In the genomic region with DNA sequence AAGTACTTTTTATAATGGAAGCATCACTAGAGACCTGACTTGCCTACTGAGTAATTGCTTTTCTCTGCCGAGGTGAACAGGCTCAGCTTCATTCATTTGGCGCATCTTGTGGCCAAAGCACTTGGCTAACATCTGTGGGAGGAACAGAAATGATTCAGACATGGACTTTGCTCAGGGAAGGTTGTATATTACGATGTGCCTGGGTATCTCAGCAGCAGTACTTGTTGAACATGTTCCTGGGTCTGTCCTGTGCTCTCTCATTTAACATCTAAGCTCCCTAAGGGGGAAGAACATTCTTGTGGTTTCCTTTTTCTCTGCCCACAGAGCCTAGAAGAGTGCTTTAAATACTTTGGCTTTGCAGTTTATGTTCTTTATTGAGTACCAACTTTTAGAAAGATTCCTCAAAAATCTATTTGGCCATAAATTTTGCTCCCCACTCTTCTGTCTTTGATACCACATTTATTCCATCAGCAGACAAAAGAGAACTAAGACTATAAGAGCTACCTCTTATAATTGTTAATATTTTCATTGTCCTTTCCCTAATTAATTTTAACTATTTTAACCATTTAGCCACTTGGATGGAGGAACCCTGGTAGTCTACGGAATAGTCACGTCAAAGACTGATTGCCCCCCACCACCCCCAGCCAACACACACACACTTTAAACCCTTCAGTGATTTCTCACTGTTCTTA, we compare ENCODE assay signal across 7 cellular contexts.
DNase-seq lines count a peak whose midpoint lies in the region; ATAC-seq, FAIRE-seq and TF ChIP-seq lines count a peak whose summit lies in the region.

No MANE protein-coding gene starts in this region.

- POLR2A ChIA-PET in activated CD8-positive, alpha-beta T cell treated with anti-CD3 and anti-CD28 coated beads, Interleukin-2, amount 10 ng/mL, durations not matched to agents 7 days and 5 days (lab: Charles Lee): interaction anchor here (1.2 kb wide), 1 partner anchor 8 kb away, joined by 3 read pairs; no protein-coding TSS in a partner anchor

- DNase-seq in activated CD8-positive, alpha-beta T cell treated with anti-CD3 and anti-CD28 coated beads, Interleukin-2, amount 10 ng/mL, durations not matched to agents 7 days and 5 days: no peak
- peak; percentile 97 for DNase-seq in renal cortical epithelial cell (ENCODE audit: low read depth)
- DNase-seq in GM12891 (ENCODE audit: insufficient read length, low spot score): no peak
- DNase-seq in COR-L47 (lab: John Stamatoyannopoulos, UW): no peak
- no peak for DNase-seq in immature natural killer cell

- peak overlapping the region; percentile 53 for H3K27ac Mint-ChIP-seq in activated CD8-positive, alpha-beta T cell treated with anti-CD3 and anti-CD28 coated beads, Interleukin-2, amount 10 ng/mL, durations not matched to agents 7 days and 5 days
- no peak overlapping the region for H3K27ac Mint-ChIP-seq in immature natural killer cell

- ATAC-seq in GM19025 (IDR thresholded peaks at IDR 0.05; ENCODE audit: low read depth, unreplicated experiment) (peak; percentile 85), HG03196 (IDR thresholded peaks at IDR 0.05; ENCODE audit: unreplicated experiment) (peak; percentile 52)
- ATAC-seq in activated CD8-positive, alpha-beta T cell treated with anti-CD3 and anti-CD28 coated beads, Interleukin-2, amount 10 ng/mL, durations not matched to agents 7 days and 5 days: peak; percentile 63

- H3K9me3 Mint-ChIP-seq in activated CD8-positive, alpha-beta T cell treated with anti-CD3 and anti-CD28 coated beads, Interleukin-2, amount 10 ng/mL, durations not matched to agents 7 days and 5 days (ENCODE audit: insufficient read depth): peaks cover 5% of the 10 kb centered on the region
- H3K9me3 Mint-ChIP-seq in immature natural killer cell: no peaks in the 10 kb centered on the region

- peaks cover 39% of the 10 kb centered on the region for H3K36me3 Mint-ChIP-seq in activated CD8-positive, alpha-beta T cell treated with anti-CD3 and anti-CD28 coated beads, Interleukin-2, amount 10 ng/mL, durations not matched to agents 7 days and 5 days (ENCODE audit: low read depth)
- no peaks in the 10 kb centered on the region for H3K36me3 Mint-ChIP-seq in immature natural killer cell

- CTCF ChIA-PET in activated CD8-positive, alpha-beta T cell treated with anti-CD3 and anti-CD28 coated beads, Interleukin-2, amount 10 ng/mL, durations not matched to agents 7 days and 5 days (lab: Charles Lee): interaction anchor here (1.1 to 1.9 kb wide), 5 partner anchors 8 to 214 kb away, joined by 3 to 5 read pairs (median 3); no protein-coding TSS in a partner anchor

- peaks cover 72% of the 10 kb centered on the region for H3K4me1 Mint-ChIP-seq in activated CD8-positive, alpha-beta T cell treated with anti-CD3 and anti-CD28 coated beads, Interleukin-2, amount 10 ng/mL, durations not matched to agents 7 days and 5 days (ENCODE audit: low read depth)
- peaks cover 13 to 17% of the 10 kb centered on the region in 2 donors for H3K4me1 Mint-ChIP-seq in immature natural killer cell

- peak overlapping the region; percentile 9 for H3K4me3 Mint-ChIP-seq in activated CD8-positive, alpha-beta T cell treated with anti-CD3 and anti-CD28 coated beads, Interleukin-2, amount 10 ng/mL, durations not matched to agents 7 days and 5 days
- H3K4me3 Mint-ChIP-seq in immature natural killer cell: no peak overlapping the region

- TF ChIP-seq POLR2A in GM12891 (IDR thresholded peaks at IDR 0.05; ENCODE audit: low read depth, low read length): no peak

- peaks cover 11% of the 10 kb centered on the region for H3K27me3 Mint-ChIP-seq in activated CD8-positive, alpha-beta T cell treated with anti-CD3 and anti-CD28 coated beads, Interleukin-2, amount 10 ng/mL, durations not matched to agents 7 days and 5 days (ENCODE audit: low read depth)
- H3K27me3 Mint-ChIP-seq in immature natural killer cell (ENCODE audit: low read depth in 3 of 3): peaks cover 0 to 8% (median 8%) of the 10 kb centered on the region in 3 donors

- FAIRE-seq in GM12891 (lab: Jason Lieb, UNC): no peak

TF ChIP-seq in GM12891, 5 proteins besides CTCF, POLR2A, EP300 and RAD21:
- no peak for TF ChIP-seq POLR2AphosphoS5 (IDR thresholded peaks at IDR 0.05; ENCODE audit: low read depth, low read length)
- TF ChIP-seq SPI1 (IDR thresholded peaks at IDR 0.05; ENCODE audit: low read depth, low read length): no peak
- TF ChIP-seq TAF1 (IDR thresholded peaks at IDR 0.05; ENCODE audit: low read depth, low read length): no peak
- no peak for TF ChIP-seq POU2F2 (IDR thresholded peaks at IDR 0.05; ENCODE audit: low read depth, low read length)
- no peak for TF ChIP-seq PAX5 (IDR thresholded peaks at IDR 0.05; ENCODE audit: insufficient read depth, low read length, severe bottlenecking)
